8 cellular contexts compared by ENCODE assay signal in the genomic region with DNA sequence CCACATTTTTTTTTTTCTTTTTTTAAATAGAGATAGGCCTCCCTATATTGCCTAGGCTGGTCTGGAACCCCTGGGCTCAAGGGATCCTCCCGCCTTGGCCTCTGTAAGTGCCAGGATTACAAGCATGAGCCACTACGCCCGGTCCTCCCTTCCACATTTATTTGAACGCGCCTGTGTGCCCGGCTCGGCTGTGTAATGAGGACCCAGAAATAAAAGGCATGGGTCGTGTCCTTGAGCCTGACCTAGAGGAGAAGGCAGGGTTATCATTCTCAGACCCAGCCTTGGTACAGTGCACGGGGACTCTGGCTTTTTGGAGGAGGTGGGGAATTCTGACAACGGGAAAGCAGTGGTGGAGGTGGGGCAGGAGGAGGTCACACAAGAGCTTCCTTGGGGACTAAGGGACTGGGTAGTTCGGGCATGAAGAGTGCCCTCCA. TPM values are rescaled to one million over a fixed set of nuclear protein-coding genes. Genes with fewer than 3 reads are reported as not detected.
A peak's percentile ranks its signal among the peaks of the same experiment; 100 is the strongest.
DNase-seq lines count a peak whose midpoint lies in the region; ATAC-seq and TF ChIP-seq lines count a peak whose summit lies in the region.

No MANE protein-coding gene starts in this region.

- ATAC-seq in thoracic aorta (ENCODE audit: insufficient number of reproducible peaks, low FRiP score, low read depth) (no peak), GM18498 (IDR thresholded peaks at IDR 0.05; ENCODE audit: unreplicated experiment) (no peak), GM21619 (IDR thresholded peaks at IDR 0.05; ENCODE audit: unreplicated experiment) (no peak)

- CTCF ChIA-PET in CD4-positive, alpha-beta memory T cell (lab: Charles Lee; ENCODE audit: partially characterized antibody) = interaction anchor here (1.6 to 1.7 kb wide), 2 partner anchors 24 to 37 kb away, joined by 5 to 8 read pairs; no protein-coding TSS in a partner anchor
- CTCF ChIA-PET in activated CD4-positive, alpha-beta memory T cell treated with anti-CD3 and anti-CD28 coated beads, Interleukin-2, amount 10 ng/mL, durations not matched to agents 7 days and 5 days (lab: Charles Lee) = interaction anchor here (1.0 to 2.3 kb wide), 6 partner anchors 12 to 342 kb away, joined by 3 to 14 read pairs (median 4); no protein-coding TSS in a partner anchor

- no peaks in the 10 kb centered on the region for H3K27me3 ChIP-seq in CD4-positive, alpha-beta memory T cell (ENCODE audit: insufficient read depth, low read length)
- no peaks in the 10 kb centered on the region for H3K27me3 ChIP-seq in thoracic aorta (replicated peaks; ENCODE audit: insufficient read depth)

- intact Hi-C loops in CD4-positive, alpha-beta memory T cell (cut with micrococcal nuclease) = loop anchor here (2.0 to 5.0 kb wide), 3 partner anchors 25 to 322 kb away; a partner anchor contains a TSS

- H3K27me3 Mint-ChIP-seq in CD4-positive, alpha-beta memory T cell = no peaks in the 10 kb centered on the region
- H3K27me3 Mint-ChIP-seq in activated CD4-positive, alpha-beta memory T cell treated with anti-CD3 and anti-CD28 coated beads, Interleukin-2, amount 10 ng/mL, durations not matched to agents 7 days and 5 days = no peaks in the 10 kb centered on the region

- H3K36me3 Mint-ChIP-seq in CD4-positive, alpha-beta memory T cell = peaks cover 0 to 2% of the 10 kb centered on the region in 2 donors
- peaks cover 28% of the 10 kb centered on the region for H3K36me3 Mint-ChIP-seq in activated CD4-positive, alpha-beta memory T cell treated with anti-CD3 and anti-CD28 coated beads, Interleukin-2, amount 10 ng/mL, durations not matched to agents 7 days and 5 days (ENCODE audit: low read depth)

- no peak for DNase-seq in CD4-positive, alpha-beta memory T cell
- peak; percentile 25 for DNase-seq in HT1080 (ENCODE audit: low read depth)
- no peak for DNase-seq in activated CD4-positive, alpha-beta memory T cell treated with anti-CD3 and anti-CD28 coated beads, Interleukin-2, amount 10 ng/mL, durations not matched to agents 7 days and 5 days
- peak; percentile 35 for DNase-seq in iPS-NIHi7 (ENCODE audit: extremely low spot score)
- no peak for DNase-seq in thoracic aorta (ENCODE audit: low spot score)
- no peak for DNase-seq in NCI-H446 treated with DMSO at 0.1 percent for 48 hours (lab: John Stamatoyannopoulos, UW)

- POLR2A ChIA-PET in CD4-positive, alpha-beta memory T cell (lab: Charles Lee; ENCODE audit: partially characterized antibody) = interaction anchor here (1.5 kb wide), 1 partner anchor 176 kb away, joined by 3 read pairs; no protein-coding TSS in a partner anchor
- POLR2A ChIA-PET in activated CD4-positive, alpha-beta memory T cell treated with anti-CD3 and anti-CD28 coated beads, Interleukin-2, amount 10 ng/mL, durations not matched to agents 7 days and 5 days (lab: Charles Lee) = interaction anchor here (0.8 to 2.0 kb wide), 6 partner anchors 9 to 323 kb away, joined by 3 to 10 read pairs (median 5); a partner anchor contains a TSS

- H3K27ac ChIP-seq in CD4-positive, alpha-beta memory T cell (ENCODE audit: low read depth, low read length) = no peak overlapping the region
- H3K27ac ChIP-seq in thoracic aorta = no peak overlapping the region

- no peaks in the 10 kb centered on the region for H3K36me3 ChIP-seq in CD4-positive, alpha-beta memory T cell (ENCODE audit: insufficient read depth, low read length)
- H3K36me3 ChIP-seq in thoracic aorta = no peaks in the 10 kb centered on the region

- H3K4me3 Mint-ChIP-seq in CD4-positive, alpha-beta memory T cell = peak overlapping the region; percentile 88 to 98 (median 96)
- peak overlapping the region; percentile 85 for H3K4me3 Mint-ChIP-seq in activated CD4-positive, alpha-beta memory T cell treated with anti-CD3 and anti-CD28 coated beads, Interleukin-2, amount 10 ng/mL, durations not matched to agents 7 days and 5 days

- no peaks in the 10 kb centered on the region for H3K9me3 ChIP-seq in CD4-positive, alpha-beta memory T cell (ENCODE audit: control insufficient read depth in 1 of 2, low read length in 2 of 2)
- no peaks in the 10 kb centered on the region for H3K9me3 ChIP-seq in thoracic aorta

- no peaks in the 10 kb centered on the region for H3K9me3 Mint-ChIP-seq in CD4-positive, alpha-beta memory T cell
- H3K9me3 Mint-ChIP-seq in activated CD4-positive, alpha-beta memory T cell treated with anti-CD3 and anti-CD28 coated beads, Interleukin-2, amount 10 ng/mL, durations not matched to agents 7 days and 5 days = no peaks in the 10 kb centered on the region

- H3K4me3 ChIP-seq in CD4-positive, alpha-beta memory T cell (ENCODE audit: low read length in 2 of 2) = peak overlapping the region; percentile 43 to 59
- H3K4me3 ChIP-seq in thoracic aorta = peak overlapping the region; percentile 83

- TF ChIP-seq CTCF in thoracic aorta (IDR thresholded peaks at IDR 0.05) = no peak

- peaks cover 7% of the 10 kb centered on the region for H3K4me1 ChIP-seq in CD4-positive, alpha-beta memory T cell (ENCODE audit: insufficient read depth, low read length)
- H3K4me1 ChIP-seq in thoracic aorta (ENCODE audit: control insufficient read depth in 1 of 2, low read depth in 2 of 2) = peaks cover 6 to 7% of the 10 kb centered on the region in 2 donors

- H3K4me1 Mint-ChIP-seq in CD4-positive, alpha-beta memory T cell = peaks cover 9 to 25% (median 16%) of the 10 kb centered on the region in 4 donors
- H3K4me1 Mint-ChIP-seq in activated CD4-positive, alpha-beta memory T cell treated with anti-CD3 and anti-CD28 coated beads, Interleukin-2, amount 10 ng/mL, durations not matched to agents 7 days and 5 days = peaks cover 24% of the 10 kb centered on the region

- peak overlapping the region in 6 of 7 donors; percentile 54 to 89 (median 78) for H3K27ac Mint-ChIP-seq in CD4-positive, alpha-beta memory T cell
- H3K27ac Mint-ChIP-seq in activated CD4-positive, alpha-beta memory T cell treated with anti-CD3 and anti-CD28 coated beads, Interleukin-2, amount 10 ng/mL, durations not matched to agents 7 days and 5 days = peak overlapping the region; percentile 84

RNA-seq across cellular contexts. Expression of a gene that starts 0.8 kb away (rescaled TPM):
- total RNA-seq in CD4-positive, alpha-beta memory T cell = 1 to 10 TPM; 2.2 to 2.8 TPM
- under 1 TPM; 0.02 to 0.92 TPM for polyA plus RNA-seq in CD4-positive, alpha-beta memory T cell
- total RNA-seq in HT1080 (2014; rRNA removed; shearing (Covaris generic)) = 67.4 and 85.6 TPM in 2 replicates
- 43.7 and 65.0 TPM in 2 replicates for polyA plus RNA-seq in HT1080 (2015; cell fraction: cytosol; rRNA removed)
- 204 and 219 TPM in 2 replicates for polyA plus RNA-seq in HT1080 (2015; cell fraction: nucleus; rRNA removed)
- total RNA-seq in activated CD4-positive, alpha-beta memory T cell treated with anti-CD3 and anti-CD28 coated beads, Interleukin-2, amount 10 ng/mL, durations not matched to agents 7 days and 5 days = 100 to 1,000 TPM; 125 to 135 TPM
- 1 to 10 TPM in 1 of 2 donors, under 1 TPM in 1; under 0.01 to 1.8 TPM for total RNA-seq in thoracic aorta

RNA-seq across cellular contexts. Expression of a gene that starts 52.4 kb away (rescaled TPM):
- under 1 TPM; 0.20 to 0.28 TPM for total RNA-seq in CD4-positive, alpha-beta memory T cell
- under 1 TPM in 1 of 2 donors, not detected in 1; 0.03 TPM for polyA plus RNA-seq in CD4-positive, alpha-beta memory T cell
- 47.5 and 63.0 TPM in 2 replicates for total RNA-seq in HT1080 (2014; rRNA removed; shearing (Covaris generic))
- polyA plus RNA-seq in HT1080 (2015; cell fraction: cytosol; rRNA removed) = 45.8 and 70.0 TPM in 2 replicates
- polyA plus RNA-seq in HT1080 (2015; cell fraction: nucleus; rRNA removed) = 104 and 120 TPM in 2 replicates
- under 1 TPM; 0.20 to 0.28 TPM for total RNA-seq in activated CD4-positive, alpha-beta memory T cell treated with anti-CD3 and anti-CD28 coated beads, Interleukin-2, amount 10 ng/mL, durations not matched to agents 7 days and 5 days
- total RNA-seq in thoracic aorta = 10 to 100 TPM; 33.3 to 63.8 TPM

Comparison
In these comparisons a context has a peak if more than half of its experiments do, and no peak if none do; other contexts are left out.
1. DNase-seq: peak in HT1080 (single experiment) and iPS-NIHi7 (single experiment); none in CD4-positive, alpha-beta memory T cell (0 of 5), activated CD4-positive, alpha-beta memory T cell treated with anti-CD3 and anti-CD28 coated beads, Interleukin-2, amount 10 ng/mL, durations not matched to agents 7 days and 5 days (single experiment), thoracic aorta (single experiment) and NCI-H446 treated with DMSO at 0.1 percent for 48 hours (single experiment).
2. RNA of a gene that starts 0.8 kb away (total RNA-seq): 125 to 135 TPM in activated CD4-positive, alpha-beta memory T cell treated with anti-CD3 and anti-CD28 coated beads, Interleukin-2, amount 10 ng/mL, durations not matched to agents 7 days and 5 days and 67.4 to 85.6 TPM in HT1080; 2.2 to 2.8 TPM in CD4-positive, alpha-beta memory T cell and under 0.01 to 1.8 TPM in thoracic aorta; every median in the first group is over 10 times any median in the second.
3. RNA of a gene that starts 52.4 kb away (total RNA-seq): 33.3 to 63.8 TPM in thoracic aorta and 47.5 to 63.0 TPM in HT1080; 0.20 to 0.28 TPM in CD4-positive, alpha-beta memory T cell and 0.20 to 0.28 TPM in activated CD4-positive, alpha-beta memory T cell treated with anti-CD3 and anti-CD28 coated beads, Interleukin-2, amount 10 ng/mL, durations not matched to agents 7 days and 5 days; every median in the first group is over 10 times any median in the second.